15 cellular contexts compared by ENCODE assay signal in genomic region chr15:39502616-39503195, GRCh38.
DNase-seq lines count a peak whose midpoint lies in the region; ATAC-seq and TF ChIP-seq lines count a peak whose summit lies in the region.
"Had no signal": no experiment of that assay in that cellular context is flagged by ENCODE, and none has a peak within 500 bp of the region (broad histone marks: within the 10 kb centered on the region; RNA-seq: fewer than 3 reads in every experiment).

No MANE protein-coding gene starts in this region.

- H3K4me1 ChIP-seq in GM23338 (ENCODE audit: insufficient read depth) (no peaks in the 10 kb centered on the region), mammary epithelial cell (ENCODE audit: insufficient read depth, low read length) (peaks cover 29% of the 10 kb centered on the region), osteoblast (ENCODE audit: insufficient read depth, low read length) (peaks cover 54% of the 10 kb centered on the region)

- H2AFZ ChIP-seq in GM23338 (peak overlapping the region; percentile 69; the same call in 1 of the 2 replicates), mammary epithelial cell (ENCODE audit: low read depth, low read length) (no peak overlapping the region), osteoblast (ENCODE audit: low read length) (peak overlapping the region; percentile 20)

- H3K27ac Mint-ChIP-seq in GM23338: no peak overlapping the region

- H3K9me3 ChIP-seq in mammary epithelial cell (replicated peaks; ENCODE audit: insufficient read depth, low read length) (no peaks in the 10 kb centered on the region), osteoblast (ENCODE audit: low read depth, low read length) (no peaks in the 10 kb centered on the region)

- no peaks in the 10 kb centered on the region; the same call in 2 of the 3 replicates for H3K9me3 Mint-ChIP-seq in GM23338

- DNase-seq in GM23338 (ENCODE audit: low spot score): no peak
- DNase-seq in mammary epithelial cell: peak; percentile 52
- peak; percentile 24 for DNase-seq in iris pigment epithelial cell (ENCODE audit: low read depth)
- DNase-seq in osteoblast (ENCODE audit: insufficient read length, low spot score, missing footprints): peak; percentile 37
- no peak for DNase-seq in ACHN
- no peak for DNase-seq in cortex of kidney (lab: John Stamatoyannopoulos, UW)
- no peak for DNase-seq in SKM-1 treated with dmso at 0.1 percent for 144 hours (lab: John Stamatoyannopoulos, UW; ENCODE audit: unreplicated experiment)
- DNase-seq: C1 segment of cervical spinal cord, EL, Karpas-422, NCI-H1436 treated with DMSO at 0.1 percent for 48 hours, NCI-H2081 treated with DMSO at 0.1 percent for 48 hours, NCI-H2227 treated with DMSO at 0.1 percent for 48 hours, NCI-H526 treated with DMSO at 0.1 percent for 48 hours had no signal

- intact Hi-C loops in mammary epithelial cell (cut with micrococcal nuclease): loop anchor here (5.0 kb wide), 1 partner anchor 330 kb away; no protein-coding TSS in a partner anchor

- BruUV-seq in mammary epithelial cell (replicated peaks; lab: Mats Ljungman, UMichigan): no TSS peak

- no peak overlapping the region for H3K4me3 Mint-ChIP-seq in GM23338

- H3K9me2 ChIP-seq in GM23338 (ENCODE audit: insufficient read depth): peaks cover 5% of the 10 kb centered on the region; the same call in 1 of the 2 replicates

- no peaks in the 10 kb centered on the region for H3K36me3 Mint-ChIP-seq in GM23338 (ENCODE audit: low read depth)

- ATAC-seq in GM23338 (no peak), GM21447 (IDR thresholded peaks at IDR 0.05; ENCODE audit: unreplicated experiment) (no peak)

- H3K27me3 ChIP-seq in GM23338 (ENCODE audit: insufficient read depth) (no peaks in the 10 kb centered on the region), mammary epithelial cell (ENCODE audit: insufficient read depth, low read length) (no peaks in the 10 kb centered on the region), osteoblast (ENCODE audit: insufficient read depth, low read length) (no peaks in the 10 kb centered on the region)

- H3K27ac ChIP-seq in GM23338 (ENCODE audit: low read depth) (no peak overlapping the region), mammary epithelial cell (ENCODE audit: insufficient read depth, low read depth, low read length) (peak overlapping the region; percentile 26), osteoblast (ENCODE audit: low read depth, low read length) (peak overlapping the region; percentile 31)

- TF ChIP-seq CTCF in GM23338 (conservative IDR thresholded peaks at IDR 0.05; ENCODE audit: low read depth in 2 of 2) (no peak), mammary epithelial cell (conservative IDR thresholded peaks at IDR 0.05 in 1 of 2, IDR thresholded peaks at IDR 0.05 in 1 of 2; ENCODE audit: extremely low read depth in 1 of 2, insufficient read depth in 1 of 2, low read depth in 1 of 2, low read length in 2 of 2) (no peak), osteoblast (IDR thresholded peaks at IDR 0.05; ENCODE audit: extremely low read depth, low read depth, low read length) (no peak)

- CTCF ChIA-PET in mammary epithelial cell (lab: Charles Lee; ENCODE audit: low non-redundant PET): no interaction called here

- H3K4me1 Mint-ChIP-seq in GM23338: 0 out of 3 replicates have a peak, but pooled peaks cover 4% of the 10 kb centered on the region

- dilution Hi-C loops in mammary epithelial cell (cut with HindIII; ENCODE audit: low sequenced_read_pairs): no loop called here

- H3K27me3 Mint-ChIP-seq in GM23338 (ENCODE audit: insufficient read depth, low read depth, poor library complexity): no peaks in the 10 kb centered on the region

- WGBS in mammary epithelial cell (ENCODE audit: low coverage, missing lambda C conversion rate): 45% methylated on average over 4 of the region's 4 CpGs

- H3K36me3 ChIP-seq in GM23338 (ENCODE audit: insufficient read depth) (no peaks in the 10 kb centered on the region), mammary epithelial cell (ENCODE audit: insufficient read depth, low read length) (no peaks in the 10 kb centered on the region), osteoblast (ENCODE audit: insufficient read depth, low read length) (no peaks in the 10 kb centered on the region)

- no peak overlapping the region for H3K4me2 ChIP-seq in GM23338
- H3K4me2 ChIP-seq in mammary epithelial cell (ENCODE audit: insufficient read depth, low read depth, low read length): peak overlapping the region; percentile 7
- no peak overlapping the region for H3K4me2 ChIP-seq in osteoblast (ENCODE audit: insufficient read depth, low read length)

- no peaks in the 10 kb centered on the region for H4K20me1 ChIP-seq in GM23338 (replicated peaks; ENCODE audit: insufficient read depth)
- H4K20me1 ChIP-seq in mammary epithelial cell (ENCODE audit: insufficient read depth, low read length): no peaks in the 10 kb centered on the region
- no peaks in the 10 kb centered on the region for H4K20me1 ChIP-seq in osteoblast (ENCODE audit: insufficient read depth, low read length)

- no peak overlapping the region for H3K9ac ChIP-seq in mammary epithelial cell (ENCODE audit: insufficient read depth, low read length)

- H3K4me3 ChIP-seq in GM23338 (no peak overlapping the region), mammary epithelial cell (replicated peaks in 1 of 3; ENCODE audit: insufficient read depth in 1 of 3, low read depth in 2 of 3, low read length in 3 of 3) (no peak overlapping the region), osteoblast (ENCODE audit: insufficient read depth, low read length) (no peak overlapping the region)

- no peaks in the 10 kb centered on the region for H3F3A ChIP-seq in GM23338 (replicated peaks; ENCODE audit: low read depth)

- H3K79me2 ChIP-seq in GM23338 (replicated peaks; ENCODE audit: insufficient read depth): no peaks in the 10 kb centered on the region
- H3K79me2 ChIP-seq in mammary epithelial cell (ENCODE audit: insufficient read depth, low read length): no peaks in the 10 kb centered on the region
- no peaks in the 10 kb centered on the region for H3K79me2 ChIP-seq in osteoblast (ENCODE audit: insufficient read depth, low read length)

- in situ Hi-C loops in mammary epithelial cell (cut with MboI; ENCODE audit: low sequenced_read_pairs in 2 of 2) (no loop called here), ACHN (cut with HindIII; ENCODE audit: low pct_ligation_motif_present, low pct_unique_long_range_greater_than_20kb, low sequenced_read_pairs) (no loop called here)

TF ChIP-seq in GM23338, 12 proteins besides CTCF, POLR2A, EP300 and RAD21 (continues in another document):
- TF ChIP-seq EZH2phosphoT487 (IDR thresholded peaks at IDR 0.05; ENCODE audit: unreplicated experiment): no peak
- no peak for TF ChIP-seq NANOG (IDR thresholded peaks at IDR 0.05; ENCODE audit: borderline replicate concordance)
- no peak for TF ChIP-seq ZNF114 (CRISPR knock-in tag; IDR thresholded peaks at IDR 0.05)
- TF ChIP-seq ETS1 (IDR thresholded peaks at IDR 0.05): no peak
- no peak for TF ChIP-seq STAT1 (IDR thresholded peaks at IDR 0.05; ENCODE audit: unreplicated experiment)
- no peak for TF ChIP-seq CREB1 (CRISPR knock-in tag; IDR thresholded peaks at IDR 0.05; ENCODE audit: low read depth)

Comparison
In these comparisons a context has a peak if more than half of its experiments do, and no peak if none do; other contexts are left out.
1. DNase-seq: peak in mammary epithelial cell (single experiment), iris pigment epithelial cell (single experiment) and osteoblast (single experiment); none in GM23338 (single experiment), ACHN (single experiment), cortex of kidney (single experiment) and SKM-1 treated with dmso at 0.1 percent for 144 hours (single experiment).